In the genomic region with DNA sequence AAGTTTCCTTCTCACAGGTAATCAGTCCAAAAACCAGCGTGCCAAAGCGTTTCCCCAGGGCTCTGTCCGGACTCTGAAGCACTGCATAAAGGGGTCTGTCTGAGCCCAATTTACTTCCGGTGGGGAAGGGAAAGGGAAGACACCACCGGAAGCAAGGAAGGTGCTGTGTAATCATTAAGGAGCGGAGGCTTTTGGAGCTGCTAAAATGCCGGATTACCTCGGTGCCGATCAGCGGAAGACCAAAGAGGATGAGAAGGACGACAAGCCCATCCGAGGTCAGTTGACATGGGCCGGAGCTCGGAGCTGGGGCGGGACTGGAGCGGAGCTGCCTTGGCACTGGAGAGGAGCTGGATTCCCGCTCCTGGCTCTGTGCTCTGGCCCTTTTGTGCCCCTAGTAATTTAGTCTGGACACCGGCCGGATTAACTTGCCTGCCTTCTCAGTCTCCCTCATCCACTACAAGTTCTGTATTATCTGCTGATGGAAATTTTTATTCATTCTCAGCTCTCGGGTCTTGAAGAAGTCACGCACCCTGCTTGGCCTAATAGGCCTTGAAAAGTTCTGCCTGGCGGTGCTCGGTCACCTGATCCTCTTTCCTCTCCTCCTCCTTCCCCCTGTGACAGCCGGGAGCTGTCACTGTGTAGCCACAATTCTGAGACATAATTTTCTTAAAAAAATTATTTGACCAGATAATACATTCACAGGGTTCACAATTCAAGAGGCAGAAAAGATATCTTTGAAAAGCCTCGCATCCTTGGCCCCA, we compare ENCODE assay signal across 8 cellular contexts. TPM values are rescaled to one million over a fixed set of nuclear protein-coding genes. Genes with fewer than 3 reads are reported as not detected.
A peak's percentile ranks its signal among the peaks of the same experiment; 100 is the strongest.
DNase-seq lines count a peak whose midpoint lies in the region; ATAC-seq and TF ChIP-seq lines count a peak whose summit lies in the region.

A gene (plus strand): TSS at position 137 of the 761 bp plus-strand sequence. CDS start 69 bp downstream, at position 206.

- H3K27ac Mint-ChIP-seq in T-helper 17 cell = peak within 1 kb of the TSS; percentile 96

- H3K9me3 ChIP-seq in T-helper 17 cell (ENCODE audit: control insufficient read depth, low read length, poor library complexity, severe bottlenecking) = no peaks in the 10 kb centered on the region
- H3K9me3 ChIP-seq in prostate gland = no peaks in the 10 kb centered on the region

- H3K27ac ChIP-seq in prostate gland = peak within 1 kb of the TSS; percentile 87 to 88

- ATAC-seq in GM18502 (IDR thresholded peaks at IDR 0.05; ENCODE audit: poor library complexity, unreplicated experiment) (peak; percentile 67), HG02943 (IDR thresholded peaks at IDR 0.05; ENCODE audit: low read depth, unreplicated experiment) (peak; percentile 64), T-helper 17 cell (peak; percentile 66), left ventricle myocardium superior (peak; percentile 85)

- DNase-seq in NCI-H187 (lab: John Stamatoyannopoulos, UW) (peak; percentile 80 to 85), T-helper 17 cell (peak; percentile 52 to 70 (median 70)), amygdala (lab: John Stamatoyannopoulos, UW) (peak; percentile 30 to 91 (median 66)), left ventricle myocardium superior (peak; percentile 65), prostate gland (ENCODE audit: low spot score) (peak; percentile 73), ureter (ENCODE audit: low spot score) (peak; percentile 80)

- H3K27me3 ChIP-seq in prostate gland (replicated peaks; ENCODE audit: insufficient read depth) = no peaks in the 10 kb centered on the region

- H3K4me3 Mint-ChIP-seq in T-helper 17 cell = peak within 1 kb of the TSS; percentile 98

- H3K4me3 ChIP-seq in prostate gland = peak within 1 kb of the TSS; percentile 72 to 76

- no peak for TF ChIP-seq POLR2A in prostate gland (IDR thresholded peaks at IDR 0.05)

- WGBS in prostate gland = under 1% methylated on average over 25 of the region's 25 CpGs

- intact Hi-C loops in left ventricle myocardium superior (cut with micrococcal nuclease) (no loop called here), prostate gland (cut with DNase I) (no loop called here)

- H3K36me3 Mint-ChIP-seq in T-helper 17 cell (ENCODE audit: low read depth) = peaks cover 8% of the 10 kb centered on the region

- peaks cover 45% of the 10 kb centered on the region for H3K4me1 Mint-ChIP-seq in T-helper 17 cell

- H3K36me3 ChIP-seq in prostate gland = no peaks in the 10 kb centered on the region

- peaks cover 4% of the 10 kb centered on the region for H3K4me1 ChIP-seq in prostate gland (replicated peaks)

- H3K27me3 Mint-ChIP-seq in T-helper 17 cell = no peaks in the 10 kb centered on the region

- no peak for TF ChIP-seq CTCF in prostate gland (IDR thresholded peaks at IDR 0.05)

RNA-seq across cellular contexts. Expression of the gene that starts here (rescaled TPM):
- total RNA-seq in T-helper 17 cell = 10 to 100 TPM; 77.4 to 91.1 TPM
- total RNA-seq in left ventricle myocardium superior = 117 TPM
- total RNA-seq in prostate gland = 100 to 1,000 TPM in 1 of 2 donors, 10 to 100 TPM in 1; 62.0 to 102 TPM
- 96.1 TPM for total RNA-seq in ureter

Comparison
In these comparisons a context has a peak if more than half of its experiments do, and no peak if none do; other contexts are left out.
1. Peak in every context shown above with its lines: DNase-seq, ATAC-seq, H3K4me3 ChIP-seq and H3K27ac ChIP-seq.